Comparison of ENCODE assay signal across 29 cellular contexts in genomic region chr9:109301012-109301411, GRCh38. TPM values are rescaled to one million over a fixed set of nuclear protein-coding genes. Genes with fewer than 3 reads are reported as not detected.
"Had no signal": no experiment of that assay in that cellular context is flagged by ENCODE, and none has a peak within 500 bp of the region (broad histone marks: within the 10 kb centered on the region; RNA-seq: fewer than 3 reads in every experiment).

No MANE protein-coding gene starts in this region.

- H3K4me1 ChIP-seq: adrenal gland, breast epithelium had no signal

- H3K4me3 ChIP-seq: adrenal gland, body of pancreas, breast epithelium had no signal

- H3K27ac ChIP-seq: adrenal gland, body of pancreas, brain microvascular endothelial cell, breast epithelium, WERI-Rb-1 had no signal

- H3K27me3 ChIP-seq: adrenal gland, body of pancreas, brain microvascular endothelial cell, breast epithelium had no signal

- H3K9me3 ChIP-seq: adrenal gland, body of pancreas, breast epithelium had no signal

- DNase-seq: activated CD4-positive, alpha-beta memory T cell treated with anti-CD3 and anti-CD28 coated beads, Interleukin-2, amount 10 ng/mL, durations not matched to agents 7 days and 5 days; activated CD4-positive, alpha-beta T cell treated with anti-CD3 and anti-CD28 coated beads for 1 hour; activated CD4-positive, alpha-beta T cell treated with anti-CD3 and anti-CD28 coated beads for 36 hours; activated CD4-positive, alpha-beta T cell treated with anti-CD3 and anti-CD28 coated beads for 48 hours; activated CD4-positive, alpha-beta T cell treated with anti-CD3 and anti-CD28 coated beads, Interleukin-2, amount 10 ng/mL, durations not matched to agents 7 days and 5 days; activated CD4-positive, alpha-beta T cell treated with anti-CD3 and anti-CD28 coated beads, Interleukin-2, amount 50 U/mL, for 48 hours; activated CD4-positive, CD25-positive, alpha-beta regulatory T cell; activated CD8-positive, alpha-beta memory T cell treated with anti-CD3 and anti-CD28 coated beads for 24 hours; activated CD8-positive, alpha-beta memory T cell treated with anti-CD3 and anti-CD28 coated beads, Interleukin-2, amount 10 ng/mL, durations not matched to agents 7 days and 5 days; activated CD8-positive, alpha-beta memory T cell treated with anti-CD3 and anti-CD28 coated beads, Interleukin-2, amount 50 U/mL, for 48 hours; activated CD8-positive, alpha-beta T cell treated with anti-CD3 and anti-CD28 coated beads, Interleukin-2, amount 10 ng/mL, durations not matched to agents 7 days and 5 days; activated effector memory CD4-positive, alpha-beta T cell treated with anti-CD3 and anti-CD28 coated beads, Interleukin-2, amount 50 U/mL, for 16 hours; activated gamma-delta T cell treated with Interleukin-2 at 50 U/mL for 16 hours; activated naive CD4-positive, alpha-beta T cell; activated naive CD4-positive, alpha-beta T cell treated with anti-CD3 and anti-CD28 coated beads for 36 hours; activated naive CD4-positive, alpha-beta T cell treated with anti-CD3 and anti-CD28 coated beads, Interleukin-2, amount 50 U/mL, for 16 hours; activated naive CD8-positive, alpha-beta T cell treated with anti-CD3 and anti-CD28 coated beads for 36 hours; activated T-cell treated with anti-CD3 and anti-CD28 coated beads, Interleukin-2, amount 50 U/mL, for 24 hours; activated T-cell treated with anti-CD3 and anti-CD28 coated beads, Interleukin-2, amount 50 U/mL, for 48 hours; adrenal gland; amniotic stem cell; aorta; body of pancreas; brain microvascular endothelial cell; central memory CD4-positive, alpha-beta T cell; T-helper 2 cell; T-helper 9 cell; WERI-Rb-1 had no signal

- H3K36me3 ChIP-seq: adrenal gland, brain microvascular endothelial cell, breast epithelium had no signal

RNA-seq across cellular contexts. Expression of gene EPB41L4B, which starts 19.8 kb away (rescaled TPM):
- total RNA-seq: activated CD4-positive, alpha-beta T cell treated with anti-CD3 and anti-CD28 coated beads, Interleukin-2, amount 10 ng/mL, durations not matched to agents 7 days and 5 days; activated CD8-positive, alpha-beta T cell treated with anti-CD3 and anti-CD28 coated beads, Interleukin-2, amount 10 ng/mL, durations not matched to agents 7 days and 5 days had no signal
